Comparison of ENCODE assay signal across 24 cellular contexts in genomic region chr1:30452925-30453324, GRCh38.
DNase-seq lines count a peak whose midpoint lies in the region; ATAC-seq, FAIRE-seq and TF ChIP-seq lines count a peak whose summit lies in the region.
"Had no signal": no experiment of that assay in that cellular context is flagged by ENCODE, and none has a peak within 500 bp of the region (broad histone marks: within the 10 kb centered on the region; RNA-seq: fewer than 3 reads in every experiment).

No MANE protein-coding gene starts in this region.

- H3K36me3 ChIP-seq in bronchial epithelial cell (ENCODE audit: control insufficient read depth, insufficient read depth, low read length) (no peaks in the 10 kb centered on the region), kidney (ENCODE audit: control insufficient read depth in 1 of 2, insufficient read depth in 2 of 2, low read length in 2 of 2) (no peaks in the 10 kb centered on the region), upper lobe of right lung (no peaks in the 10 kb centered on the region)
- H3K36me3 ChIP-seq: HAP-1 had no signal

- CTCF ChIA-PET in activated naive CD4-positive, alpha-beta T cell treated with anti-CD3 and anti-CD28 coated beads, Interleukin-2, amount 10 ng/mL, durations not matched to agents 7 days and 5 days (lab: Charles Lee) = no interaction called here

- H3K36me3 Mint-ChIP-seq in activated naive CD4-positive, alpha-beta T cell treated with anti-CD3 and anti-CD28 coated beads, Interleukin-2, amount 10 ng/mL, durations not matched to agents 7 days and 5 days = no peaks in the 10 kb centered on the region
- H3K36me3 Mint-ChIP-seq: CD4-positive, CD25-positive, alpha-beta regulatory T cell had no signal

- intact Hi-C loops in kidney (cut with DNase I) (no loop called here), upper lobe of right lung (cut with DNase I) (no loop called here)

- no peak overlapping the region for H3K4me3 ChIP-seq in bronchial epithelial cell (ENCODE audit: low read depth, low read length)
- H3K4me3 ChIP-seq in kidney (ENCODE audit: low read length in 2 of 2) = no peak overlapping the region
- no peak overlapping the region for H3K4me3 ChIP-seq in upper lobe of right lung
- H3K4me3 ChIP-seq: GM12878, HAP-1 had no signal

- ATAC-seq in upper lobe of right lung = no peak
- ATAC-seq: GM12878 had no signal

- no peak overlapping the region for H3K9ac ChIP-seq in kidney (ENCODE audit: low read length in 2 of 2)
- H3K9ac ChIP-seq: KMS-11 had no signal

- no peaks in the 10 kb centered on the region for H3K9me3 Mint-ChIP-seq in activated naive CD4-positive, alpha-beta T cell treated with anti-CD3 and anti-CD28 coated beads, Interleukin-2, amount 10 ng/mL, durations not matched to agents 7 days and 5 days

- peak overlapping the region; percentile 70 for H3K27ac Mint-ChIP-seq in activated naive CD4-positive, alpha-beta T cell treated with anti-CD3 and anti-CD28 coated beads, Interleukin-2, amount 10 ng/mL, durations not matched to agents 7 days and 5 days
- H3K27ac Mint-ChIP-seq: B cell; CD4-positive, CD25-positive, alpha-beta regulatory T cell had no signal

- no peaks in the 10 kb centered on the region for H3K4me1 Mint-ChIP-seq in activated naive CD4-positive, alpha-beta T cell treated with anti-CD3 and anti-CD28 coated beads, Interleukin-2, amount 10 ng/mL, durations not matched to agents 7 days and 5 days
- H3K4me1 Mint-ChIP-seq: B cell; CD4-positive, CD25-positive, alpha-beta regulatory T cell had no signal

- H3K27me3 Mint-ChIP-seq in activated naive CD4-positive, alpha-beta T cell treated with anti-CD3 and anti-CD28 coated beads, Interleukin-2, amount 10 ng/mL, durations not matched to agents 7 days and 5 days = peaks cover 4% of the 10 kb centered on the region
- H3K27me3 Mint-ChIP-seq: CD4-positive, CD25-positive, alpha-beta regulatory T cell had no signal

- no peaks in the 10 kb centered on the region for H3K4me1 ChIP-seq in kidney (ENCODE audit: control insufficient read depth in 1 of 2, insufficient read depth in 1 of 2, low read depth in 1 of 2, low read length in 2 of 2)
- no peaks in the 10 kb centered on the region for H3K4me1 ChIP-seq in upper lobe of right lung
- H3K4me1 ChIP-seq: HAP-1 had no signal

- H3K27me3 ChIP-seq in bronchial epithelial cell (ENCODE audit: control insufficient read depth, insufficient read depth, low read length) = no peaks in the 10 kb centered on the region
- H3K27me3 ChIP-seq in upper lobe of right lung = no peaks in the 10 kb centered on the region

- TF ChIP-seq CTCF in bronchial epithelial cell (IDR thresholded peaks at IDR 0.05; ENCODE audit: insufficient read depth, low read length, severe bottlenecking) (no peak), kidney (IDR thresholded peaks at IDR 0.05; ENCODE audit: borderline replicate concordance, extremely low read depth, insufficient read depth) (no peak), upper lobe of right lung (IDR thresholded peaks at IDR 0.05) (no peak)

- FAIRE-seq in bronchial epithelial cell (lab: Jason Lieb, UNC) = peak; percentile 87
- no peak for FAIRE-seq in kidney (lab: Jason Lieb, UNC)
- FAIRE-seq: A204.1, GM12878 had no signal

- H3K9me3 ChIP-seq in kidney (ENCODE audit: control insufficient read depth in 1 of 2, low read length in 2 of 2) (no peaks in the 10 kb centered on the region), upper lobe of right lung (no peaks in the 10 kb centered on the region)
- H3K9me3 ChIP-seq: HAP-1 had no signal

- no peak for DNase-seq in activated naive CD4-positive, alpha-beta T cell treated with anti-CD3 and anti-CD28 coated beads, Interleukin-2, amount 10 ng/mL, durations not matched to agents 7 days and 5 days
- DNase-seq in activated naive CD4-positive, alpha-beta T cell treated with Interleukin-2 at 50 U/mL for 16 hours = no peak
- DNase-seq in bronchial epithelial cell (ENCODE audit: low read depth) = no peak
- peak; percentile 12 for DNase-seq in kidney
- DNase-seq in upper lobe of right lung = peak; percentile 35
- DNase-seq in DMS53 treated with DMSO at 0.1 percent for 48 hours (lab: John Stamatoyannopoulos, UW; ENCODE audit: unreplicated experiment) = no peak
- no peak for DNase-seq in NCI-H774 (lab: John Stamatoyannopoulos, UW)
- DNase-seq in NCI-H146 treated with DMSO at 0.1 percent for 48 hours (lab: John Stamatoyannopoulos, UW; ENCODE audit: unreplicated experiment) = no peak
- DNase-seq: CD4-positive, CD25-positive, alpha-beta regulatory T cell; COR-L47; DMS 273 treated with DMSO at 0.1 percent for 48 hours; DND-41; NCI-H1092 treated with DMSO at 0.1 percent for 48 hours; NCI-H1436 treated with DMSO at 0.1 percent for 48 hours; NCI-H2029; NCI-H226; NCI-H524 treated with DMSO at 0.1 percent for 48 hours; OCI-M1; Right ventricle myocardium superior had no signal

- H3K4me3 Mint-ChIP-seq in activated naive CD4-positive, alpha-beta T cell treated with anti-CD3 and anti-CD28 coated beads, Interleukin-2, amount 10 ng/mL, durations not matched to agents 7 days and 5 days = no peak overlapping the region
- H3K4me3 Mint-ChIP-seq: B cell; CD4-positive, CD25-positive, alpha-beta regulatory T cell had no signal

- H3K27ac ChIP-seq in kidney (ENCODE audit: low read depth in 2 of 2, low read length in 2 of 2) (no peak overlapping the region), upper lobe of right lung (no peak overlapping the region)
- H3K27ac ChIP-seq: KMS-11 had no signal

Comparison
In these comparisons a context has a peak if more than half of its experiments do, and no peak if none do; other contexts are left out.
1. DNase-seq: peak in kidney (single experiment) and upper lobe of right lung (single experiment); none in activated naive CD4-positive, alpha-beta T cell treated with anti-CD3 and anti-CD28 coated beads, Interleukin-2, amount 10 ng/mL, durations not matched to agents 7 days and 5 days (single experiment), activated naive CD4-positive, alpha-beta T cell treated with Interleukin-2 at 50 U/mL for 16 hours (single experiment), bronchial epithelial cell (single experiment), DMS53 treated with DMSO at 0.1 percent for 48 hours (single experiment), NCI-H774 (single experiment) and NCI-H146 treated with DMSO at 0.1 percent for 48 hours (single experiment).